20 cellular contexts compared by ENCODE assay signal in the genomic region with DNA sequence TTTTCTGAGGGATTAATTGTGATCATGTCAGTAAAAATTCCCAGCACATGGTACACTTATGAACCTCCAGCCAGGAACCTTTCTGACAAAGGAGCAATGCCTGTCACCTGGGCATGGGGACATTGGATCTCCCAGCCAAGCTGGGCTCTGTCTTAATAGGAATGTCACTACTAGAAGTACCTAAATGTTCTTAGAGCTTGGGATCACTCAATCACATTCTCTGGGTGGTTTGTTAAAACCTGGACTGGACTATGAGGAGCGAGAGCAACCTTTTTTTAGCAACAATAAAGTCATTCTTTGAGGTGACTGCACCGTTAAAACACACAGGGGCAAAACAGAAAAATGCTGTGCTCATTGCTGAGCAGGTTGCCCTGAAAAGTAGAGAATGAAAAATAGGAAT.
"Had no signal": no experiment of that assay in that cellular context is flagged by ENCODE, and none has a peak within 500 bp of the region (broad histone marks: within the 10 kb centered on the region; RNA-seq: fewer than 3 reads in every experiment).

No MANE protein-coding gene starts in this region.

- H3K79me2 ChIP-seq: hepatocyte had no signal

- H3K36me3 ChIP-seq: left lung, uterus had no signal

- H3K36me3 Mint-ChIP-seq: activated naive CD4-positive, alpha-beta T cell treated with anti-CD3 and anti-CD28 coated beads, Interleukin-2, amount 50 U/mL, for 24 hours; natural killer cell had no signal

- H2AFZ ChIP-seq: hepatocyte had no signal

- ATAC-seq: left lung, natural killer cell had no signal

- H3K4me3 ChIP-seq: hepatocyte, left lung, uterus had no signal

- H3K27ac ChIP-seq: epithelial cell of prostate, hepatocyte, left lung had no signal

- FAIRE-seq: astrocyte, TTC549 had no signal

- H3K27me3 ChIP-seq: hepatocyte, left lung, uterus had no signal

- DNase-seq: activated gamma-delta T cell treated with Interleukin-2 at 50 U/mL for 16 hours; activated T-cell treated with anti-CD3 and anti-CD28 coated beads, Interleukin-2, amount 50 U/mL, for 1 hour; cerebellar nuclear complex; immature natural killer cell; left lung; midbrain; natural killer cell; right cardiac atrium; stimulated activated CD4-positive, alpha-beta T cell treated with anti-CD3 and anti-CD28 coated beads, Interleukin-12 subunit alpha, Interleukin-12 subunit beta, amount 100 ng/mL, for 4 hours; substantia nigra; trophoblast cell; uterus had no signal

- H3K27ac Mint-ChIP-seq: activated naive CD4-positive, alpha-beta T cell treated with anti-CD3 and anti-CD28 coated beads, Interleukin-2, amount 50 U/mL, for 24 hours; immature natural killer cell; natural killer cell; stimulated activated naive CD8-positive, alpha-beta T cell treated with anti-CD3 and anti-CD28 coated beads, Interleukin-15, Interleukin-2, amounts not matched to agents 100 ng/mL and 50 ng/mL, for 24 hours; T-helper 2 cell treated with Interferon-gamma antibody and Interleukin-4, amounts not matched to agents 5 μg/mL and 100 μg/mL, for 36 hours had no signal

- H3K9me3 ChIP-seq: left lung, uterus had no signal

- H3K27me3 Mint-ChIP-seq: activated naive CD4-positive, alpha-beta T cell treated with anti-CD3 and anti-CD28 coated beads, Interleukin-2, amount 50 U/mL, for 24 hours; progenitor cell of endocrine pancreas; stimulated activated naive CD8-positive, alpha-beta T cell treated with anti-CD3 and anti-CD28 coated beads, Interleukin-15, Interleukin-2, amounts not matched to agents 100 ng/mL and 50 ng/mL, for 24 hours had no signal

- H3K4me3 Mint-ChIP-seq: activated naive CD4-positive, alpha-beta T cell treated with anti-CD3 and anti-CD28 coated beads, Interleukin-2, amount 50 U/mL, for 24 hours; immature natural killer cell; natural killer cell; stimulated activated naive CD8-positive, alpha-beta T cell treated with anti-CD3 and anti-CD28 coated beads, Interleukin-15, Interleukin-2, amounts not matched to agents 100 ng/mL and 50 ng/mL, for 24 hours; T-helper 2 cell treated with Interferon-gamma antibody and Interleukin-4, amounts not matched to agents 5 μg/mL and 100 μg/mL, for 36 hours had no signal

- H3K9me3 Mint-ChIP-seq: activated naive CD4-positive, alpha-beta T cell treated with anti-CD3 and anti-CD28 coated beads, Interleukin-2, amount 50 U/mL, for 24 hours; immature natural killer cell; natural killer cell; stimulated activated naive CD8-positive, alpha-beta T cell treated with anti-CD3 and anti-CD28 coated beads, Interleukin-15, Interleukin-2, amounts not matched to agents 100 ng/mL and 50 ng/mL, for 24 hours had no signal

- H3K4me2 ChIP-seq: hepatocyte had no signal
